In the genomic region with DNA sequence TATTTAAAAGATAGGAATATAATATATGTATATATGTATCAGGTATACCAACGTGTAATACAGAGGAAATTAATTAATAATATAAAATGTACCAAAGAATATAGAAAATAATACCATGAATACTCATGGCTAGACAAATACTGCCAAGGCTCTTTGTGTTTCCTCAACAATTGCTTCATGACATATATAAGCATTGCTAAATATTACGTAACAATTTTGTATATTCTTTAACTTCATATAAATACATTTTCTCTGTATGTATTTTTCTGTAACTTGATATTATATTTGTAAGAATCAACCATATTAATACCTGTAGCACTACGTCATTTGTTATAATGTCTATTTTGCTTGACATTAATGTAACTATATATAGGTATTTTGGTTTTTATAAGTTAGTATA, we compare ENCODE assay signal across 2 cellular contexts.
TF ChIP-seq lines count a peak whose summit lies in the region.

No MANE protein-coding gene starts in this region.

TF ChIP-seq in IMR-90, 13 proteins besides CTCF, POLR2A, EP300 and RAD21:
- TF ChIP-seq CEBPB (IDR thresholded peaks at IDR 0.05; ENCODE audit: low read depth, low read length), result peak; percentile 57
- no peak for TF ChIP-seq RCOR1 (IDR thresholded peaks at IDR 0.05; ENCODE audit: insufficient replicate concordance, low read length)

TF ChIP-seq in K562, 482 proteins besides CTCF, POLR2A, EP300 and RAD21:
- peak; percentile 86 for TF ChIP-seq CEBPB (tag; IDR thresholded peaks at IDR 0.05)
- TF ChIP-seq CEBPG (CRISPR knock-in tag; IDR thresholded peaks at IDR 0.05), result no peak
- TF ChIP-seq CEBPG (tag; conservative IDR thresholded peaks at IDR 0.05 in 1 of 2, IDR thresholded peaks at IDR 0.05 in 1 of 2), result peak; percentile 54 to 92; a peak in 3 of 4 replicates
- TF ChIP-seq, protein P1, sequence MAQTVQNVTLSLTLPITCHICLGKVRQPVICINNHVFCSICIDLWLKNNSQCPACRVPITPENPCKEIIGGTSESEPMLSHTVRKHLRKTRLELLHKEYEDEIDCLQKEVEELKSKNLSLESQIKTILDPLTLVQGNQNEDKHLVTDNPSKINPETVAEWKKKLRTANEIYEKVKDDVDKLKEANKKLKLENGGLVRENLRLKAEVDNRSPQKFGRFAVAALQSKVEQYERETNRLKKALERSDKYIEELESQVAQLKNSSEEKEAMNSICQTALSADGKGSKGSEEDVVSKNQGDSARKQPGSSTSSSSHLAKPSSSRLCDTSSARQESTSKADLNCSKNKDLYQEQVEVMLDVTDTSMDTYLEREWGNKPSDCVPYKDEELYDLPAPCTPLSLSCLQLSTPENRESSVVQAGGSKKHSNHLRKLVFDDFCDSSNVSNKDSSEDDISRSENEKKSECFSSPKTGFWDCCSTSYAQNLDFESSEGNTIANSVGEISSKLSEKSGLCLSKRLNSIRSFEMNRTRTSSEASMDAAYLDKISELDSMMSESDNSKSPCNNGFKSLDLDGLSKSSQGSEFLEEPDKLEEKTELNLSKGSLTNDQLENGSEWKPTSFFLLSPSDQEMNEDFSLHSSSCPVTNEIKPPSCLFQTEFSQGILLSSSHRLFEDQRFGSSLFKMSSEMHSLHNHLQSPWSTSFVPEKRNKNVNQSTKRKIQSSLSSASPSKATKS (CRISPR knock-in tag; IDR thresholded peaks at IDR 0.05), result no peak
- TF ChIP-seq, protein P2, sequence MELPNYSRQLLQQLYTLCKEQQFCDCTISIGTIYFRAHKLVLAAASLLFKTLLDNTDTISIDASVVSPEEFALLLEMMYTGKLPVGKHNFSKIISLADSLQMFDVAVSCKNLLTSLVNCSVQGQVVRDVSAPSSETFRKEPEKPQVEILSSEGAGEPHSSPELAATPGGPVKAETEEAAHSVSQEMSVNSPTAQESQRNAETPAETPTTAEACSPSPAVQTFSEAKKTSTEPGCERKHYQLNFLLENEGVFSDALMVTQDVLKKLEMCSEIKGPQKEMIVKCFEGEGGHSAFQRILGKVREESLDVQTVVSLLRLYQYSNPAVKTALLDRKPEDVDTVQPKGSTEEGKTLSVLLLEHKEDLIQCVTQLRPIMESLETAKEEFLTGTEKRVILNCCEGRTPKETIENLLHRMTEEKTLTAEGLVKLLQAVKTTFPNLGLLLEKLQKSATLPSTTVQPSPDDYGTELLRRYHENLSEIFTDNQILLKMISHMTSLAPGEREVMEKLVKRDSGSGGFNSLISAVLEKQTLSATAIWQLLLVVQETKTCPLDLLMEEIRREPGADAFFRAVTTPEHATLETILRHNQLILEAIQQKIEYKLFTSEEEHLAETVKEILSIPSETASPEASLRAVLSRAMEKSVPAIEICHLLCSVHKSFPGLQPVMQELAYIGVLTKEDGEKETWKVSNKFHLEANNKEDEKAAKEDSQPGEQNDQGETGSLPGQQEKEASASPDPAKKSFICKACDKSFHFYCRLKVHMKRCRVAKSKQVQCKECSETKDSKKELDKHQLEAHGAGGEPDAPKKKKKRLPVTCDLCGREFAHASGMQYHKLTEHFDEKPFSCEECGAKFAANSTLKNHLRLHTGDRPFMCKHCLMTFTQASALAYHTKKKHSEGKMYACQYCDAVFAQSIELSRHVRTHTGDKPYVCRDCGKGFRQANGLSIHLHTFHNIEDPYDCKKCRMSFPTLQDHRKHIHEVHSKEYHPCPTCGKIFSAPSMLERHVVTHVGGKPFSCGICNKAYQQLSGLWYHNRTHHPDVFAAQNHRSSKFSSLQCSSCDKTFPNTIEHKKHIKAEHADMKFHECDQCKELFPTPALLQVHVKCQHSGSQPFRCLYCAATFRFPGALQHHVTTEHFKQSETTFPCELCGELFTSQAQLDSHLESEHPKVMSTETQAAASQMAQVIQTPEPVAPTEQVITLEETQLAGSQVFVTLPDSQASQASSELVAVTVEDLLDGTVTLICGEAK (IDR thresholded peaks at IDR 0.05), result no peak
- TF ChIP-seq, protein P2 (CRISPR knock-in tag; IDR thresholded peaks at IDR 0.05), result no peak
- TF ChIP-seq, protein P3, sequence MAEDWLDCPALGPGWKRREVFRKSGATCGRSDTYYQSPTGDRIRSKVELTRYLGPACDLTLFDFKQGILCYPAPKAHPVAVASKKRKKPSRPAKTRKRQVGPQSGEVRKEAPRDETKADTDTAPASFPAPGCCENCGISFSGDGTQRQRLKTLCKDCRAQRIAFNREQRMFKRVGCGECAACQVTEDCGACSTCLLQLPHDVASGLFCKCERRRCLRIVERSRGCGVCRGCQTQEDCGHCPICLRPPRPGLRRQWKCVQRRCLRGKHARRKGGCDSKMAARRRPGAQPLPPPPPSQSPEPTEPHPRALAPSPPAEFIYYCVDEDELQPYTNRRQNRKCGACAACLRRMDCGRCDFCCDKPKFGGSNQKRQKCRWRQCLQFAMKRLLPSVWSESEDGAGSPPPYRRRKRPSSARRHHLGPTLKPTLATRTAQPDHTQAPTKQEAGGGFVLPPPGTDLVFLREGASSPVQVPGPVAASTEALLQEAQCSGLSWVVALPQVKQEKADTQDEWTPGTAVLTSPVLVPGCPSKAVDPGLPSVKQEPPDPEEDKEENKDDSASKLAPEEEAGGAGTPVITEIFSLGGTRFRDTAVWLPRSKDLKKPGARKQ (CRISPR knock-in tag; IDR thresholded peaks at IDR 0.05), result no peak
- TF ChIP-seq BRCA1 (IDR thresholded peaks at IDR 0.05), result no peak
- no peak for TF ChIP-seq BRCA1 (CRISPR knock-in tag; IDR thresholded peaks at IDR 0.05)
- TF ChIP-seq KDM2B (CRISPR knock-in tag; IDR thresholded peaks at IDR 0.05), result no peak
- TF ChIP-seq JUN (IDR thresholded peaks at IDR 0.05; ENCODE audit: borderline replicate concordance, low read depth, low read length), result no peak
- no peak for TF ChIP-seq JUN (CRISPR knock-in tag; IDR thresholded peaks at IDR 0.05; ENCODE audit: borderline replicate concordance)
- no peak for TF ChIP-seq TSC22D4 (tag; IDR thresholded peaks at IDR 0.05)
- TF ChIP-seq, protein P4, sequence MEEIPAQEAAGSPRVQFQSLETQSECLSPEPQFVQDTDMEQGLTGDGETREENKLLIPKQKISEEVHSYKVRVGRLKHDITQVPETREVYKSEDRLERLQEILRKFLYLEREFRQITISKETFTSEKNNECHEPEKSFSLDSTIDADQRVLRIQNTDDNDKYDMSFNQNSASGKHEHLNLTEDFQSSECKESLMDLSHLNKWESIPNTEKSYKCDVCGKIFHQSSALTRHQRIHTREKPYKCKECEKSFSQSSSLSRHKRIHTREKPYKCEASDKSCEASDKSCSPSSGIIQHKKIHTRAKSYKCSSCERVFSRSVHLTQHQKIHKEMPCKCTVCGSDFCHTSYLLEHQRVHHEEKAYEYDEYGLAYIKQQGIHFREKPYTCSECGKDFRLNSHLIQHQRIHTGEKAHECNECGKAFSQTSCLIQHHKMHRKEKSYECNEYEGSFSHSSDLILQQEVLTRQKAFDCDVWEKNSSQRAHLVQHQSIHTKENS (CRISPR knock-in tag; IDR thresholded peaks at IDR 0.05), result no peak
- TF ChIP-seq ZNF232 (CRISPR knock-in tag; IDR thresholded peaks at IDR 0.05), result no peak
- TF ChIP-seq, protein P5, sequence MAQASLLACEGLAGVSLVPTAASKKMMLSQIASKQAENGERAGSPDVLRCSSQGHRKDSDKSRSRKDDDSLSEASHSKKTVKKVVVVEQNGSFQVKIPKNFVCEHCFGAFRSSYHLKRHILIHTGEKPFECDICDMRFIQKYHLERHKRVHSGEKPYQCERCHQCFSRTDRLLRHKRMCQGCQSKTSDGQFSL (CRISPR knock-in tag; IDR thresholded peaks at IDR 0.05), result no peak
- TF ChIP-seq, protein P5 (tag; IDR thresholded peaks at IDR 0.05), result no peak
- no peak for TF ChIP-seq SMAD4 (CRISPR knock-in tag; conservative IDR thresholded peaks at IDR 0.05)
- TF ChIP-seq, protein P6, sequence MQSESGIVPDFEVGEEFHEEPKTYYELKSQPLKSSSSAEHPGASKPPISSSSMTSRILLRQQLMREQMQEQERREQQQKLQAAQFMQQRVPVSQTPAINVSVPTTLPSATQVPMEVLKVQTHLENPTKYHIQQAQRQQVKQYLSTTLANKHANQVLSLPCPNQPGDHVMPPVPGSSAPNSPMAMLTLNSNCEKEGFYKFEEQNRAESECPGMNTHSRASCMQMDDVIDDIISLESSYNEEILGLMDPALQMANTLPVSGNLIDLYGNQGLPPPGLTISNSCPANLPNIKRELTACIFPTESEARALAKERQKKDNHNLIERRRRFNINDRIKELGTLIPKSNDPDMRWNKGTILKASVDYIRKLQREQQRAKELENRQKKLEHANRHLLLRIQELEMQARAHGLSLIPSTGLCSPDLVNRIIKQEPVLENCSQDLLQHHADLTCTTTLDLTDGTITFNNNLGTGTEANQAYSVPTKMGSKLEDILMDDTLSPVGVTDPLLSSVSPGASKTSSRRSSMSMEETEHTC (IDR thresholded peaks at IDR 0.05), result no peak
- no peak for TF ChIP-seq RBBP5 (IDR thresholded peaks at IDR 0.05; ENCODE audit: borderline replicate concordance, insufficient read depth, low read length, poor library complexity, severe bottlenecking)
- no peak for TF ChIP-seq PCBP1 (IDR thresholded peaks at IDR 0.05; ENCODE audit: low read depth, low read length, poor library complexity, severe bottlenecking)
- TF ChIP-seq, protein P7, sequence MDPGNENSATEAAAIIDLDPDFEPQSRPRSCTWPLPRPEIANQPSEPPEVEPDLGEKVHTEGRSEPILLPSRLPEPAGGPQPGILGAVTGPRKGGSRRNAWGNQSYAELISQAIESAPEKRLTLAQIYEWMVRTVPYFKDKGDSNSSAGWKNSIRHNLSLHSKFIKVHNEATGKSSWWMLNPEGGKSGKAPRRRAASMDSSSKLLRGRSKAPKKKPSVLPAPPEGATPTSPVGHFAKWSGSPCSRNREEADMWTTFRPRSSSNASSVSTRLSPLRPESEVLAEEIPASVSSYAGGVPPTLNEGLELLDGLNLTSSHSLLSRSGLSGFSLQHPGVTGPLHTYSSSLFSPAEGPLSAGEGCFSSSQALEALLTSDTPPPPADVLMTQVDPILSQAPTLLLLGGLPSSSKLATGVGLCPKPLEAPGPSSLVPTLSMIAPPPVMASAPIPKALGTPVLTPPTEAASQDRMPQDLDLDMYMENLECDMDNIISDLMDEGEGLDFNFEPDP (CRISPR knock-in tag; IDR thresholded peaks at IDR 0.05), result no peak
